In the genomic region with DNA sequence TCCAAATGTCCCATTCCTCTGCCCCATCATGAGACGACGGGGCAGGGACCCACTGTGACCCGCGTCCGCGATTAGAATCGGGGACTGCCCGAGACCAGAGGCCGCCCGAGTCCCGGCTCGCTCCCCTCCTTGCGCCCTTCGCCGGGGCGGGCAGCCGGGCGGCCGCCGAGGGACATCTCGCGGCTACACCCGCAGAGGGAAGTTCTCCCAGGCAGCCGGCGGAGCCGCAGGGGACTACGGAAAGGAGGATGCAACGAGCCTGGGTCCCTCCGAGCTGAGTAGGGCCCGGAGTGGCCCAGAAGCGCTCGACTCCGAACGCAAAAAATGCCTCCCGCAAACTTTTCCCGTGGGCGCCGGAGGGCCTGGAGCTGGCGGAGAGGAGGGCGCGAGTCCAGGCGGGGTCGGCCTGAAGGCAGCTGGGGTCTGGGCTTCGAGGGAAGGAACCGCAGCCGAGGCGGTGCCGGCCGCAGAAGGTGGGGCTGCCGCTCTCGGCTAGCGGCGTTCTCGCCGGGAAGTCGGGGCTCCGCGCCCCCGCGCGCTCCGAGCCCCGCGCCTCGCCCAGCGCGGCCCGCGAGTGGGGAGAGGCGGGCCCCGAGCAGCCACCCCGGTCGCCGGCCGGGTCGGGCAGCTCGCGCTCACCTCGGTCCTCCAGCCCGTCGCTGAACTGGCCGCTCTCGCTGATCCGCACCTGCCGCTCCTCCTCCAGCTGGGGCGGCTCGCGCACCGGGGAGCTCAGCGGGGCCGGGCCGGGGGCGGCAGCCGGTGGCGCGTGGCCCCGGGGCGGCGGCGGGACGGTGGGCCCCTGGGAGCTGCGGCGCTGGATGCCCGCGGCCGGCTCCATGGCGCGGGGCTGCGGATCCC, we compare ENCODE assay signal across 9 cellular contexts. TPM values are rescaled to one million over a fixed set of nuclear protein-coding genes. Genes with fewer than 3 reads are reported as not detected.
A peak's percentile ranks its signal among the peaks of the same experiment; 100 is the strongest.
DNase-seq lines count a peak whose midpoint lies in the region; ATAC-seq and TF ChIP-seq lines count a peak whose summit lies in the region.
"Had no signal": no experiment of that assay in that cellular context is flagged by ENCODE, and none has a peak within 500 bp of the region (broad histone marks: within the 10 kb centered on the region; RNA-seq: fewer than 3 reads in every experiment).

No MANE protein-coding gene starts in this region.

- peaks cover 27% of the 10 kb centered on the region for H3K36me3 Mint-ChIP-seq in endothelial cell (ENCODE audit: low read depth, unreplicated experiment)
- H3K36me3 Mint-ChIP-seq in natural killer cell treated with Interleukin-12 subunit alpha and Interleukin-12 subunit beta and Interleukin-15 and Interleukin-18, amount 100 ng/mL, for 72 hours, result no peaks in the 10 kb centered on the region

- no peaks in the 10 kb centered on the region for H3K9me3 ChIP-seq in RWPE2 (ENCODE audit: severe bottlenecking)

- no peak overlapping the region for H3K27ac Mint-ChIP-seq in endothelial cell (ENCODE audit: unreplicated experiment)
- H3K27ac Mint-ChIP-seq in natural killer cell treated with Interleukin-12 subunit alpha and Interleukin-12 subunit beta and Interleukin-15 and Interleukin-18, amount 100 ng/mL, for 72 hours, result no peak overlapping the region

- peak; percentile 50 for ATAC-seq in GM21529 (IDR thresholded peaks at IDR 0.05; ENCODE audit: unreplicated experiment)
- peak; percentile 52 for ATAC-seq in RWPE2 (ENCODE audit: low read depth)
- peak; percentile 27 to 48 for ATAC-seq in natural killer cell treated with Interleukin-12 subunit alpha and Interleukin-12 subunit beta and Interleukin-15 and Interleukin-18, amount 100 ng/mL, for 72 hours

- no peaks in the 10 kb centered on the region for H3K4me1 ChIP-seq in RWPE2 (ENCODE audit: insufficient read depth, poor library complexity, severe bottlenecking)

- peak overlapping the region; percentile 99 for H3K4me3 Mint-ChIP-seq in endothelial cell (ENCODE audit: unreplicated experiment)
- peak overlapping the region; percentile 88 for H3K4me3 Mint-ChIP-seq in natural killer cell treated with Interleukin-12 subunit alpha and Interleukin-12 subunit beta and Interleukin-15 and Interleukin-18, amount 100 ng/mL, for 72 hours

- H3K27me3 Mint-ChIP-seq in endothelial cell (ENCODE audit: unreplicated experiment), result peaks cover 16% of the 10 kb centered on the region
- peaks cover 49 to 50% of the 10 kb centered on the region in 2 donors for H3K27me3 Mint-ChIP-seq in natural killer cell treated with Interleukin-12 subunit alpha and Interleukin-12 subunit beta and Interleukin-15 and Interleukin-18, amount 100 ng/mL, for 72 hours

- no peaks in the 10 kb centered on the region for H3K9me3 Mint-ChIP-seq in endothelial cell (ENCODE audit: unreplicated experiment)
- H3K9me3 Mint-ChIP-seq in natural killer cell treated with Interleukin-12 subunit alpha and Interleukin-12 subunit beta and Interleukin-15 and Interleukin-18, amount 100 ng/mL, for 72 hours, result no peaks in the 10 kb centered on the region

- in situ Hi-C loops in G401 (cut with HindIII; ENCODE audit: low sequenced_read_pairs), result no loop called here

- H3K4me1 Mint-ChIP-seq in endothelial cell (ENCODE audit: unreplicated experiment), result peaks cover 46% of the 10 kb centered on the region
- H3K4me1 Mint-ChIP-seq in natural killer cell treated with Interleukin-12 subunit alpha and Interleukin-12 subunit beta and Interleukin-15 and Interleukin-18, amount 100 ng/mL, for 72 hours (ENCODE audit: low read depth in 2 of 2), result peaks cover 32 to 45% of the 10 kb centered on the region in 2 donors

- no peak for TF ChIP-seq CTCF in RWPE2 (IDR thresholded peaks at IDR 0.05; ENCODE audit: poor library complexity, severe bottlenecking)
- TF ChIP-seq CTCF in endothelial cell (IDR thresholded peaks at IDR 0.05; ENCODE audit: unreplicated experiment), result no peak

- H3K27ac ChIP-seq in RWPE2 (ENCODE audit: poor library complexity, severe bottlenecking), result no peak overlapping the region
- H3K27ac ChIP-seq: KMS-11 had no signal

- peak overlapping the region; percentile 16 for H3K4me3 ChIP-seq in RWPE2 (ENCODE audit: severe bottlenecking)

- no peaks in the 10 kb centered on the region for H3K36me3 ChIP-seq in RWPE2 (ENCODE audit: low read depth)

- peaks cover 87% of the 10 kb centered on the region for H3K27me3 ChIP-seq in RWPE2 (ENCODE audit: insufficient read depth, poor library complexity, severe bottlenecking)

- DNase-seq in G401 (ENCODE audit: low spot score), result peak; percentile 38
- no peak for DNase-seq in RWPE2 (ENCODE audit: low spot score)
- peak; percentile 40 for DNase-seq in endothelial cell (ENCODE audit: low spot score)
- DNase-seq in natural killer cell treated with Interleukin-12 subunit alpha and Interleukin-12 subunit beta and Interleukin-15 and Interleukin-18, amount 100 ng/mL, for 72 hours (ENCODE audit: low spot score), result no peak
- DNase-seq in NCI-H2029 treated with DMSO at 0.1 percent for 48 hours (lab: John Stamatoyannopoulos, UW), result no peak
- no peak for DNase-seq in OCI-M2 (lab: John Stamatoyannopoulos, UW; ENCODE audit: unreplicated experiment)
- no peak for DNase-seq in NCI-H2196 treated with DMSO at 0.1 percent for 48 hours (lab: John Stamatoyannopoulos, UW; ENCODE audit: unreplicated experiment)

RNA-seq across cellular contexts. Expression of gene TMEM163, which starts 0.5 kb away (rescaled TPM):
- not detected in 2 replicates for total RNA-seq in G401 (2014; rRNA removed; shearing (Covaris generic))
- 150 TPM for total RNA-seq in endothelial cell (ENCODE audit: unreplicated experiment)
- total RNA-seq in natural killer cell treated with Interleukin-12 subunit alpha and Interleukin-12 subunit beta and Interleukin-15 and Interleukin-18, amount 100 ng/mL, for 72 hours, result 1 to 10 TPM in 1 of 2 donors, under 1 TPM in 1; 0.93 to 2.6 TPM

Comparison
In these comparisons a context has a peak if more than half of its experiments do, and no peak if none do; other contexts are left out.
1. DNase-seq: peak in G401 (single experiment) and endothelial cell (single experiment); none in RWPE2 (single experiment), natural killer cell treated with Interleukin-12 subunit alpha and Interleukin-12 subunit beta and Interleukin-15 and Interleukin-18, amount 100 ng/mL, for 72 hours (single experiment), NCI-H2029 treated with DMSO at 0.1 percent for 48 hours (single experiment), OCI-M2 (single experiment) and NCI-H2196 treated with DMSO at 0.1 percent for 48 hours (single experiment).
2. RNA of gene TMEM163, which starts 0.5 kb away (total RNA-seq): 150 TPM in endothelial cell (single experiment); 0.93 to 2.6 TPM in natural killer cell treated with Interleukin-12 subunit alpha and Interleukin-12 subunit beta and Interleukin-15 and Interleukin-18, amount 100 ng/mL, for 72 hours and not detected in G401; every median in the first group is over 10 times any median in the second.
3. Peak in every context shown above with its lines, with median percentiles within 50 percentile points of each other: ATAC-seq.